ENCODE assay signal across 17 cellular contexts in the genomic region with DNA sequence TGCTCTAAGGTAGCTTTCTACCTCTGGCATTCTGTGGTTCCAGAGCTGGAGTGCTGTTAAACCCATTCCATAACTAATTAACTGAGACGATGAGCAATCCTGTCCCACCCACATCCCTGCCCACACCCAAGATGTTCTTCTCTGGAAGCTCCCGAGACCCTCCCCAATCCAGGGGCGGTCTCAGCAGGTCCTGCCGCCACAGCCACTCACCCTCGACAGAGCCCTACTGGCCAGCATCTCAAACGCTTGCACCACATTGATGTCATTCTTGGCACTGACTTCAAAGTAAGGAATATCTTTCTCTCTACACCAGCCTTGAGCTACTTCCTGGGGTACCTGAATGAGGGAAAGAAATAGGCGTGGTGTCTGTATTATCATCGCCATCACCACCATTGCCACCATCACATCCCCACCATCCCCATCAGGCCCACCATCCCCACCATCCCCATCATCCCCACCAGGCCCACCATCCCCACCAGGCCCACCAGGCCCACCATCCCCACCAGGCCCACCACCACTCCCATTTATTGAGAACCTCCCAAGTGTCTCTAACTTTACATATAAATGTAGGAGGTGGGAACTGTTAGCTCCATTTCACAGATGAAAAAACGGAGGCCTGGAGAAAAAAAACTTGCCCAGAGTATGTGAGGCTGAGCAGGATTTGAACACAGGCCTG. TPM values are rescaled to one million over a fixed set of nuclear protein-coding genes. Genes with fewer than 3 reads are reported as not detected.
"Had no signal": no experiment of that assay in that cellular context is flagged by ENCODE, and none has a peak within 500 bp of the region (broad histone marks: within the 10 kb centered on the region; RNA-seq: fewer than 3 reads in every experiment).

No MANE protein-coding gene starts in this region.

- H3K36me3 ChIP-seq: ovary, transverse colon had no signal

- DNase-seq: activated CD4-positive, alpha-beta T cell treated with anti-CD3 and anti-CD28 coated beads, Interleukin-2, amount 50 U/mL, for 4 hours; activated effector memory CD4-positive, alpha-beta T cell treated with anti-CD3 and anti-CD28 coated beads, Interleukin-2, amount 50 U/mL, for 16 hours; activated T-cell treated with anti-CD3 and anti-CD28 coated beads, Interleukin-2, amount 50 U/mL, for 1 hour; endodermal cell; foreskin melanocyte; heart left ventricle; left ventricle myocardium superior; ovary; stimulated activated CD4-positive, alpha-beta T cell treated with anti-CD3 and anti-CD28 coated beads, Interleukin-4, amount 100 ng/mL, for 1 hour; SW 1271; transverse colon had no signal

- ATAC-seq: activated naive CD4-positive, alpha-beta T cell treated with anti-CD3 and anti-CD28 coated beads, Interleukin-2, amount 50 U/mL, for 72 hours; esophagus mucosa; heart left ventricle; left ventricle myocardium superior had no signal

- H3K27ac Mint-ChIP-seq: activated naive CD4-positive, alpha-beta T cell treated with anti-CD3 and anti-CD28 coated beads, Interleukin-2, amount 50 U/mL, for 72 hours; endodermal cell had no signal

- H3K4me3 Mint-ChIP-seq: endodermal cell, neural crest cell had no signal

- H3K9me3 ChIP-seq: heart left ventricle, ovary, transverse colon had no signal

- H3K4me1 ChIP-seq: transverse colon had no signal

- H3K4me3 ChIP-seq: heart left ventricle, ovary, transverse colon had no signal

- H3K27me3 ChIP-seq: heart left ventricle, ovary, transverse colon had no signal

- H3K27ac ChIP-seq: heart left ventricle, ovary, transverse colon had no signal

RNA-seq across cellular contexts. Expression of a gene that starts 17.7 kb away (rescaled TPM):
- total RNA-seq: activated naive CD4-positive, alpha-beta T cell treated with anti-CD3 and anti-CD28 coated beads, Interleukin-2, amount 50 U/mL, for 72 hours; dermis microvascular lymphatic vessel endothelial cell; endodermal cell had no signal

RNA-seq across cellular contexts. Expression of a gene that starts 38.2 kb away (rescaled TPM):
- total RNA-seq: activated naive CD4-positive, alpha-beta T cell treated with anti-CD3 and anti-CD28 coated beads, Interleukin-2, amount 50 U/mL, for 72 hours; chondrocyte; dermis microvascular lymphatic vessel endothelial cell; myocyte; neural crest cell had no signal
- polyA plus RNA-seq: heart left ventricle had no signal

RNA-seq across cellular contexts. Expression of a gene that starts 42.2 kb away (rescaled TPM):
- total RNA-seq: activated naive CD4-positive, alpha-beta T cell treated with anti-CD3 and anti-CD28 coated beads, Interleukin-2, amount 50 U/mL, for 72 hours; chondrocyte; dermis microvascular lymphatic vessel endothelial cell; myocyte; transverse colon had no signal
